Comparison of ENCODE assay signal across 8 cellular contexts in the genomic region with DNA sequence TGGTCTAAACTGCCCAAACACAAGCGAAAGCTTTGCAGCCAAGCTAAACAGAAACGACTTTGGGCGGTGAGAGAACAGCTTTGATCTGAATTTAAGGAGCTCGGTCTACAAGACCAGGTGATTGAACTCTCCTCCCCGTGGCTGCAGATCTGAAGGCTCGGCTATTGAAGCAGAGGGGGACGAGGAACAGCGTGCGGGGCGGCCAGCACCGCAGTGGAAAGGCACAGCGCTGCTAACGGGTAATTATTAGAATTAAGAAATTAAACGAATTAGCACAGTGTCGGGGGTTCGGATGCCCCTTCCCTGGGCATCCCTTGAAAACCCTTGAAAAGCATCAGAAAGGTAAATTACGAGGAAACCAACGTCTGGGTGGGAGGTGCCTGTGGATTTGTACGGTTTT. TPM values are rescaled to one million over a fixed set of nuclear protein-coding genes. Genes with fewer than 3 reads are reported as not detected.
DNase-seq lines count a peak whose midpoint lies in the region; ATAC-seq and TF ChIP-seq lines count a peak whose summit lies in the region.

No MANE protein-coding gene starts in this region.

- H3K9me3 Mint-ChIP-seq in stimulated activated naive CD8-positive, alpha-beta T cell treated with anti-CD3 and anti-CD28 coated beads, Interleukin-15, Interleukin-2, amounts not matched to agents 100 ng/mL and 50 ng/mL, for 24 hours: peaks cover 4% of the 10 kb centered on the region
- H3K9me3 Mint-ChIP-seq in naive thymus-derived CD8-positive, alpha-beta T cell: peaks cover 0 to 21% (median 8%) of the 10 kb centered on the region in 9 donors

- intact Hi-C loops in PC-3 (cut with micrococcal nuclease): loop anchor here (5.0 kb wide), 1 partner anchor 54 kb away; no protein-coding TSS in a partner anchor

- no peaks in the 10 kb centered on the region for H3K27me3 ChIP-seq in PC-3 (ENCODE audit: low read length)

- H3K4me1 Mint-ChIP-seq in stimulated activated naive CD8-positive, alpha-beta T cell treated with anti-CD3 and anti-CD28 coated beads, Interleukin-15, Interleukin-2, amounts not matched to agents 100 ng/mL and 50 ng/mL, for 24 hours (ENCODE audit: low read depth): peaks cover 6% of the 10 kb centered on the region
- peaks cover 6 to 9% (median 8%) of the 10 kb centered on the region in 4 donors for H3K4me1 Mint-ChIP-seq in naive thymus-derived CD8-positive, alpha-beta T cell

- no peak overlapping the region for H3K9ac ChIP-seq in PC-3 (ENCODE audit: low read length)

- H3K4me3 ChIP-seq in epithelial cell of proximal tubule (ENCODE audit: low read depth, low read length) (peak overlapping the region; percentile 63), PC-3 (ENCODE audit: low read length) (no peak overlapping the region)

- no peaks in the 10 kb centered on the region for H3K36me3 Mint-ChIP-seq in stimulated activated naive CD8-positive, alpha-beta T cell treated with anti-CD3 and anti-CD28 coated beads, Interleukin-15, Interleukin-2, amounts not matched to agents 100 ng/mL and 50 ng/mL, for 24 hours (ENCODE audit: low read depth)
- H3K36me3 Mint-ChIP-seq in naive thymus-derived CD8-positive, alpha-beta T cell: peaks cover 0 to 16% (median 0%) of the 10 kb centered on the region in 3 donors

- POLR2A ChIA-PET in naive thymus-derived CD8-positive, alpha-beta T cell (lab: Charles Lee): no interaction called here
- POLR2A ChIA-PET in PC-3 (lab: Charles Lee; ENCODE audit: unreplicated experiment): no interaction called here

- H3K27ac Mint-ChIP-seq in stimulated activated naive CD8-positive, alpha-beta T cell treated with anti-CD3 and anti-CD28 coated beads, Interleukin-15, Interleukin-2, amounts not matched to agents 100 ng/mL and 50 ng/mL, for 24 hours: no peak overlapping the region
- H3K27ac Mint-ChIP-seq in naive thymus-derived CD8-positive, alpha-beta T cell: peak overlapping the region in 1 of 10 donors; percentile 59

- H3K27me3 Mint-ChIP-seq in stimulated activated naive CD8-positive, alpha-beta T cell treated with anti-CD3 and anti-CD28 coated beads, Interleukin-15, Interleukin-2, amounts not matched to agents 100 ng/mL and 50 ng/mL, for 24 hours: peaks cover 75% of the 10 kb centered on the region
- H3K27me3 Mint-ChIP-seq in naive thymus-derived CD8-positive, alpha-beta T cell: peaks cover 43 to 75% (median 65%) of the 10 kb centered on the region in 5 donors

- no peaks in the 10 kb centered on the region for H3K9me2 ChIP-seq in PC-3 (replicated peaks; ENCODE audit: low read length)

- no peak overlapping the region for H3K27ac ChIP-seq in PC-3 (ENCODE audit: low read length)

- H3K4me2 ChIP-seq in PC-3 (ENCODE audit: low read length): no peak overlapping the region

- no TSS peak for BruUV-seq in PC-3 (replicated peaks; lab: Mats Ljungman, UMichigan)

- H3K79me2 ChIP-seq in PC-3 (ENCODE audit: low read length): no peaks in the 10 kb centered on the region

- no peak for DNase-seq in stimulated activated naive CD8-positive, alpha-beta T cell treated with anti-CD3 and anti-CD28 coated beads, Interleukin-15, Interleukin-2, amounts not matched to agents 100 U/mL and 50 U/mL, for 24 hours
- no peak for DNase-seq in epithelial cell of proximal tubule (ENCODE audit: low read depth)
- DNase-seq in naive thymus-derived CD8-positive, alpha-beta T cell: no peak
- no peak for DNase-seq in NCI-H2107 (lab: John Stamatoyannopoulos, UW)
- no peak for DNase-seq in PC-3

- H3K4me1 ChIP-seq in PC-3 (ENCODE audit: insufficient read depth, low read length): peaks cover 18% of the 10 kb centered on the region

- ATAC-seq in stimulated activated naive CD8-positive, alpha-beta T cell treated with anti-CD3 and anti-CD28 coated beads, Interleukin-15, Interleukin-2, amounts not matched to agents 100 U/mL and 50 U/mL, for 24 hours: no peak
- no peak for ATAC-seq in naive thymus-derived CD8-positive, alpha-beta T cell
- no peak for ATAC-seq in GM18868 (IDR thresholded peaks at IDR 0.05; ENCODE audit: unreplicated experiment)
- no peak for ATAC-seq in activated CD4-positive, CD25-positive, alpha-beta regulatory T cell treated with anti-CD3 and anti-CD28 coated beads, Interleukin-2, amount 50 U/mL, for 24 hours
- no peak for ATAC-seq in PC-3

- H3F3A ChIP-seq in PC-3 (ENCODE audit: low read length, unreplicated experiment): no peaks in the 10 kb centered on the region

- no peaks in the 10 kb centered on the region for H3K36me3 ChIP-seq in PC-3 (ENCODE audit: low read depth, low read length)

- TF ChIP-seq CTCF in epithelial cell of proximal tubule (conservative IDR thresholded peaks at IDR 0.05; ENCODE audit: low read depth, low read length): no peak
- no peak for TF ChIP-seq CTCF in PC-3 (conservative IDR thresholded peaks at IDR 0.05; ENCODE audit: low read depth, low read length)

- H4K20me1 ChIP-seq in PC-3 (ENCODE audit: low read length): no peaks in the 10 kb centered on the region

- H3K4me3 Mint-ChIP-seq in stimulated activated naive CD8-positive, alpha-beta T cell treated with anti-CD3 and anti-CD28 coated beads, Interleukin-15, Interleukin-2, amounts not matched to agents 100 ng/mL and 50 ng/mL, for 24 hours: peak overlapping the region; percentile 51
- H3K4me3 Mint-ChIP-seq in naive thymus-derived CD8-positive, alpha-beta T cell: peak overlapping the region; percentile 25 to 85 (median 68)

- CTCF ChIA-PET in PC-3 (lab: Charles Lee): no interaction called here

- no peak overlapping the region for H2AFZ ChIP-seq in PC-3 (ENCODE audit: low read length)

- no peaks in the 10 kb centered on the region for H3K9me3 ChIP-seq in PC-3 (ENCODE audit: low read length)

RNA-seq across cellular contexts. Expression of a gene that starts 0.4 kb away (rescaled TPM):
- total RNA-seq in epithelial cell of proximal tubule (not detected in 2 replicates), PC-3 (2014; rRNA removed) (not detected in 2 replicates)
- not detected for total RNA-seq in naive thymus-derived CD8-positive, alpha-beta T cell
- polyA plus RNA-seq in naive thymus-derived CD8-positive, alpha-beta T cell: not detected
